In genomic region chr2:101309211-101309700, GRCh38 we compare ENCODE assay signal across 1 cellular context.
TF ChIP-seq lines count a peak whose summit lies in the region.

No MANE protein-coding gene starts in this region.

TF ChIP-seq in H1, 55 proteins besides CTCF, POLR2A, EP300 and RAD21:
- TF ChIP-seq RFX5 (IDR thresholded peaks at IDR 0.05; ENCODE audit: borderline replicate concordance, low read depth, low read length) = no peak
- no peak for TF ChIP-seq GTF2F1 (IDR thresholded peaks at IDR 0.05; ENCODE audit: borderline replicate concordance, low read depth, low read length)
- TF ChIP-seq HDAC2 (IDR thresholded peaks at IDR 0.05; ENCODE audit: borderline replicate concordance in 1 of 2, low read depth in 2 of 2, low read length in 2 of 2) = no peak
- no peak for TF ChIP-seq TCF12 (IDR thresholded peaks at IDR 0.05; ENCODE audit: low read depth, low read length)
- no peak for TF ChIP-seq MAFK (IDR thresholded peaks at IDR 0.05; ENCODE audit: low read depth, low read length)
- no peak for TF ChIP-seq CTBP2 (IDR thresholded peaks at IDR 0.05; ENCODE audit: borderline replicate concordance, insufficient read depth, insufficient read length, low read length)
- TF ChIP-seq CREB1 (IDR thresholded peaks at IDR 0.05) = no peak
- TF ChIP-seq FOSL1 (IDR thresholded peaks at IDR 0.05; ENCODE audit: insufficient read depth, low read depth, low read length) = no peak
- TF ChIP-seq SIRT6 (IDR thresholded peaks at IDR 0.05; ENCODE audit: low read length) = no peak
- TF ChIP-seq ZNF274 (IDR thresholded peaks at IDR 0.05; ENCODE audit: borderline replicate concordance, extremely low read depth, low read length) = no peak
- TF ChIP-seq SP4 (IDR thresholded peaks at IDR 0.05; ENCODE audit: low read length) = no peak
